ENCODE assay signal across 1 cellular context in genomic region chr18:26477828-26478466, GRCh38.
TF ChIP-seq lines count a peak whose summit lies in the region.

No MANE protein-coding gene starts in this region.

TF ChIP-seq in IMR-90, 13 proteins besides CTCF, POLR2A, EP300 and RAD21:
- TF ChIP-seq NFE2L2 (IDR thresholded peaks at IDR 0.05; ENCODE audit: low read depth, low read length) (peak; percentile 54), MAFK (IDR thresholded peaks at IDR 0.05; ENCODE audit: low read depth, low read length) (no peak), BHLHE40 (IDR thresholded peaks at IDR 0.05; ENCODE audit: low read depth, low read length) (no peak), FOS (IDR thresholded peaks at IDR 0.05; ENCODE audit: low read depth, low read length) (no peak), ELK1 (IDR thresholded peaks at IDR 0.05; ENCODE audit: borderline replicate concordance, low read depth, low read length) (no peak), USF2 (IDR thresholded peaks at IDR 0.05; ENCODE audit: low read depth, low read length) (no peak)
TF ChIP-seq in IMR-90: peak in this region for 1.
